ENCODE assay signal across 3 cellular contexts in the genomic region with DNA sequence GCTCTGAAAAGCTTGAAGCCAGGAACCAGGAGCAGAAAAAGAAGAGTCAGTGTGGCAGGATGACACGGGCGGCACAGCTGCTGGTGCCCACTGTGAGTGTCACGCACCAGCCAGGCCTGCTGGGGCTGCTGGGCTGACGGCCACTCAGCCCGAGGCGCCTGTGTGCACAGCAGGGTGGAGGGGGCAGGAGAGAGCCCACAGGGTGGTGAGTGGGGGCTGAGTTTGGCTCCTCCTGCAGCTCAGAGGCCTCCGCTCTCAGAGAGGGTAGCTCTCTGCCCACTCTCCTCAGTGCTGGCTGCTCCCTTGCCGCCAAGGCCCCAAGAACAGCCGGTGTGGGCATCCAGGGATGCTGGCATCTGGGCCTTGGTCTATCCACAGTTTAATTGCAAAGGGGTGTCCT.
TF ChIP-seq lines count a peak whose summit lies in the region.

No MANE protein-coding gene starts in this region.

TF ChIP-seq in SK-N-SH, 30 proteins besides CTCF, POLR2A, EP300 and RAD21 (continued from another document):
- TF ChIP-seq FOXM1 (IDR thresholded peaks at IDR 0.05; ENCODE audit: low read depth) (no peak), TEAD4 (IDR thresholded peaks at IDR 0.05; ENCODE audit: borderline replicate concordance, insufficient read depth) (no peak), PBX3 (IDR thresholded peaks at IDR 0.05) (no peak), RCOR1 (IDR thresholded peaks at IDR 0.05; ENCODE audit: low read length) (no peak), GATA2 (CRISPR knock-in tag; IDR thresholded peaks at IDR 0.05) (no peak), POLR2AphosphoS5 (IDR thresholded peaks at IDR 0.05; ENCODE audit: low read depth, low read length) (no peak), ELF1 (IDR thresholded peaks at IDR 0.05) (no peak), RXRA (IDR thresholded peaks at IDR 0.05; ENCODE audit: borderline replicate concordance, low read depth) (no peak), SIN3A (IDR thresholded peaks at IDR 0.05; ENCODE audit: borderline replicate concordance, low read depth, low read length) (no peak), FOSL2 (IDR thresholded peaks at IDR 0.05; ENCODE audit: borderline replicate concordance, low read depth) (no peak), CHD2 (IDR thresholded peaks at IDR 0.05; ENCODE audit: low read length, partially characterized antibody) (no peak), EZH2phosphoT487 (IDR thresholded peaks at IDR 0.05; ENCODE audit: borderline replicate concordance, low read depth) (no peak), MXI1 (IDR thresholded peaks at IDR 0.05; ENCODE audit: low read depth, low read length) (no peak), MAX (IDR thresholded peaks at IDR 0.05; ENCODE audit: low read depth) (no peak), NRF1 (IDR thresholded peaks at IDR 0.05; ENCODE audit: low read depth, low read length) (no peak), TCF12 (IDR thresholded peaks at IDR 0.05) (no peak)
- TF ChIP-seq, protein P1, sequence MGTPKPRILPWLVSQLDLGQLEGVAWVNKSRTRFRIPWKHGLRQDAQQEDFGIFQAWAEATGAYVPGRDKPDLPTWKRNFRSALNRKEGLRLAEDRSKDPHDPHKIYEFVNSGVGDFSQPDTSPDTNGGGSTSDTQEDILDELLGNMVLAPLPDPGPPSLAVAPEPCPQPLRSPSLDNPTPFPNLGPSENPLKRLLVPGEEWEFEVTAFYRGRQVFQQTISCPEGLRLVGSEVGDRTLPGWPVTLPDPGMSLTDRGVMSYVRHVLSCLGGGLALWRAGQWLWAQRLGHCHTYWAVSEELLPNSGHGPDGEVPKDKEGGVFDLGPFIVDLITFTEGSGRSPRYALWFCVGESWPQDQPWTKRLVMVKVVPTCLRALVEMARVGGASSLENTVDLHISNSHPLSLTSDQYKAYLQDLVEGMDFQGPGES (IDR thresholded peaks at IDR 0.05; ENCODE audit: low read depth, low read length), result no peak
- TF ChIP-seq, protein P2, sequence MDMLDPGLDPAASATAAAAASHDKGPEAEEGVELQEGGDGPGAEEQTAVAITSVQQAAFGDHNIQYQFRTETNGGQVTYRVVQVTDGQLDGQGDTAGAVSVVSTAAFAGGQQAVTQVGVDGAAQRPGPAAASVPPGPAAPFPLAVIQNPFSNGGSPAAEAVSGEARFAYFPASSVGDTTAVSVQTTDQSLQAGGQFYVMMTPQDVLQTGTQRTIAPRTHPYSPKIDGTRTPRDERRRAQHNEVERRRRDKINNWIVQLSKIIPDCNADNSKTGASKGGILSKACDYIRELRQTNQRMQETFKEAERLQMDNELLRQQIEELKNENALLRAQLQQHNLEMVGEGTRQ (IDR thresholded peaks at IDR 0.05; ENCODE audit: borderline replicate concordance, low read depth, low read length), result no peak

TF ChIP-seq in SK-N-SH treated with all-trans-retinoic acid at 6 μM for 48 hours, 23 proteins besides CTCF, POLR2A, EP300 and RAD21 (continued from another document):
- TF ChIP-seq, protein P3, sequence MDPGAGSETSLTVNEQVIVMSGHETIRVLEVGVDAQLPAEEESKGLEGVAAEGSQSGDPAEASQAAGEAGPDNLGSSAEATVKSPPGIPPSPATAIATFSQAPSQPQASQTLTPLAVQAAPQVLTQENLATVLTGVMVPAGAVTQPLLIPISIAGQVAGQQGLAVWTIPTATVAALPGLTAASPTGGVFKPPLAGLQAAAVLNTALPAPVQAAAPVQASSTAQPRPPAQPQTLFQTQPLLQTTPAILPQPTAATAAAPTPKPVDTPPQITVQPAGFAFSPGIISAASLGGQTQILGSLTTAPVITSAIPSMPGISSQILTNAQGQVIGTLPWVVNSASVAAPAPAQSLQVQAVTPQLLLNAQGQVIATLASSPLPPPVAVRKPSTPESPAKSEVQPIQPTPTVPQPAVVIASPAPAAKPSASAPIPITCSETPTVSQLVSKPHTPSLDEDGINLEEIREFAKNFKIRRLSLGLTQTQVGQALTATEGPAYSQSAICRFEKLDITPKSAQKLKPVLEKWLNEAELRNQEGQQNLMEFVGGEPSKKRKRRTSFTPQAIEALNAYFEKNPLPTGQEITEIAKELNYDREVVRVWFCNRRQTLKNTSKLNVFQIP (CRISPR knock-in tag; IDR thresholded peaks at IDR 0.05; ENCODE audit: borderline replicate concordance, low read depth), result no peak
- TF ChIP-seq, protein P4, sequence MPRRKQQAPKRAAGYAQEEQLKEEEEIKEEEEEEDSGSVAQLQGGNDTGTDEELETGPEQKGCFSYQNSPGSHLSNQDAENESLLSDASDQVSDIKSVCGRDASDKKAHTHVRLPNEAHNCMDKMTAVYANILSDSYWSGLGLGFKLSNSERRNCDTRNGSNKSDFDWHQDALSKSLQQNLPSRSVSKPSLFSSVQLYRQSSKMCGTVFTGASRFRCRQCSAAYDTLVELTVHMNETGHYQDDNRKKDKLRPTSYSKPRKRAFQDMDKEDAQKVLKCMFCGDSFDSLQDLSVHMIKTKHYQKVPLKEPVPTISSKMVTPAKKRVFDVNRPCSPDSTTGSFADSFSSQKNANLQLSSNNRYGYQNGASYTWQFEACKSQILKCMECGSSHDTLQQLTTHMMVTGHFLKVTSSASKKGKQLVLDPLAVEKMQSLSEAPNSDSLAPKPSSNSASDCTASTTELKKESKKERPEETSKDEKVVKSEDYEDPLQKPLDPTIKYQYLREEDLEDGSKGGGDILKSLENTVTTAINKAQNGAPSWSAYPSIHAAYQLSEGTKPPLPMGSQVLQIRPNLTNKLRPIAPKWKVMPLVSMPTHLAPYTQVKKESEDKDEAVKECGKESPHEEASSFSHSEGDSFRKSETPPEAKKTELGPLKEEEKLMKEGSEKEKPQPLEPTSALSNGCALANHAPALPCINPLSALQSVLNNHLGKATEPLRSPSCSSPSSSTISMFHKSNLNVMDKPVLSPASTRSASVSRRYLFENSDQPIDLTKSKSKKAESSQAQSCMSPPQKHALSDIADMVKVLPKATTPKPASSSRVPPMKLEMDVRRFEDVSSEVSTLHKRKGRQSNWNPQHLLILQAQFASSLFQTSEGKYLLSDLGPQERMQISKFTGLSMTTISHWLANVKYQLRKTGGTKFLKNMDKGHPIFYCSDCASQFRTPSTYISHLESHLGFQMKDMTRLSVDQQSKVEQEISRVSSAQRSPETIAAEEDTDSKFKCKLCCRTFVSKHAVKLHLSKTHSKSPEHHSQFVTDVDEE (CRISPR knock-in tag; IDR thresholded peaks at IDR 0.05), result no peak
- TF ChIP-seq OSR1 (CRISPR knock-in tag; IDR thresholded peaks at IDR 0.05) (no peak), ISL1 (CRISPR knock-in tag; IDR thresholded peaks at IDR 0.05) (no peak), ZC3H10 (CRISPR knock-in tag; IDR thresholded peaks at IDR 0.05) (no peak), ZFP30 (CRISPR knock-in tag; IDR thresholded peaks at IDR 0.05) (no peak)
- TF ChIP-seq, protein P5, sequence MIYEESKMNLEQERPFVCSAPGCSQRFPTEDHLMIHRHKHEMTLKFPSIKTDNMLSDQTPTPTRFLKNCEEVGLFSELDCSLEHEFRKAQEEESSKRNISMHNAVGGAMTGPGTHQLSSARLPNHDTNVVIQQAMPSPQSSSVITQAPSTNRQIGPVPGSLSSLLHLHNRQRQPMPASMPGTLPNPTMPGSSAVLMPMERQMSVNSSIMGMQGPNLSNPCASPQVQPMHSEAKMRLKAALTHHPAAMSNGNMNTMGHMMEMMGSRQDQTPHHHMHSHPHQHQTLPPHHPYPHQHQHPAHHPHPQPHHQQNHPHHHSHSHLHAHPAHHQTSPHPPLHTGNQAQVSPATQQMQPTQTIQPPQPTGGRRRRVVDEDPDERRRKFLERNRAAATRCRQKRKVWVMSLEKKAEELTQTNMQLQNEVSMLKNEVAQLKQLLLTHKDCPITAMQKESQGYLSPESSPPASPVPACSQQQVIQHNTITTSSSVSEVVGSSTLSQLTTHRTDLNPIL (CRISPR knock-in tag; IDR thresholded peaks at IDR 0.05; ENCODE audit: low read depth), result no peak

TF ChIP-seq in HEK293, 187 proteins besides CTCF, POLR2A, EP300 and RAD21 (continued from another document):
- TF ChIP-seq ZBTB49 (tag by site-specific recombination; IDR thresholded peaks at IDR 0.05; ENCODE audit: low read depth) (no peak), GLIS1 (tag by site-specific recombination; IDR thresholded peaks at IDR 0.05) (no peak), ZNF555 (tag by site-specific recombination; conservative IDR thresholded peaks at IDR 0.05) (no peak), ZBTB17 (tag by site-specific recombination; IDR thresholded peaks at IDR 0.05) (no peak), ZBTB48 (tag by site-specific recombination; IDR thresholded peaks at IDR 0.05) (no peak), ZNF626 (tag by site-specific recombination; IDR thresholded peaks at IDR 0.05) (no peak), ZFHX2 (tag by site-specific recombination; conservative IDR thresholded peaks at IDR 0.05) (peak; percentile 18; the same call in 1 of the 2 replicates), ZNF18 (tag by site-specific recombination; IDR thresholded peaks at IDR 0.05) (no peak)
